ENCODE assay signal across 11 cellular contexts in genomic region chr1:8598783-8599182, GRCh38.
DNase-seq lines count a peak whose midpoint lies in the region; ATAC-seq and TF ChIP-seq lines count a peak whose summit lies in the region.
"Had no signal": no experiment of that assay in that cellular context is flagged by ENCODE, and none has a peak within 500 bp of the region (broad histone marks: within the 10 kb centered on the region; RNA-seq: fewer than 3 reads in every experiment).

No MANE protein-coding gene starts in this region.

- no peaks in the 10 kb centered on the region for H3K27me3 ChIP-seq in Panc1 (ENCODE audit: control insufficient read depth, insufficient read depth, low read length)
- H3K27me3 ChIP-seq: SJSA1 had no signal

- H3K4me3 Mint-ChIP-seq in endothelial cell (ENCODE audit: unreplicated experiment) = no peak overlapping the region
- H3K4me3 Mint-ChIP-seq in stimulated activated effector memory CD8-positive, alpha-beta T cell treated with anti-CD3 and anti-CD28 coated beads, Interleukin-12 subunit alpha, Interleukin-12 subunit beta, amount 100 ng/mL, for 72 hours = no peak overlapping the region
- H3K4me3 Mint-ChIP-seq: dendritic cell treated with granulocyte-macrophage colony-stimulating factor and Interleukin-4, amounts not matched to agents 40 ng/mL and 50 ng/mL, for 4 days had no signal

- H3K27ac Mint-ChIP-seq in endothelial cell (ENCODE audit: unreplicated experiment) = peak overlapping the region; percentile 85
- peak overlapping the region; percentile 5 for H3K27ac Mint-ChIP-seq in stimulated activated effector memory CD8-positive, alpha-beta T cell treated with anti-CD3 and anti-CD28 coated beads, Interleukin-12 subunit alpha, Interleukin-12 subunit beta, amount 100 ng/mL, for 72 hours
- H3K27ac Mint-ChIP-seq: dendritic cell treated with granulocyte-macrophage colony-stimulating factor and Interleukin-4, amounts not matched to agents 40 ng/mL and 50 ng/mL, for 4 days had no signal

- H3K4me1 ChIP-seq in Panc1 (ENCODE audit: control insufficient read depth, insufficient read depth, low read length) = peaks cover 9% of the 10 kb centered on the region

- H3K4me3 ChIP-seq in Panc1 (ENCODE audit: low read depth in 2 of 2, low read length in 2 of 2) = no peak overlapping the region
- H3K4me3 ChIP-seq: SJSA1 had no signal

- H3K27ac ChIP-seq in Panc1 (ENCODE audit: low read length) = no peak overlapping the region; the same call in 1 of the 2 replicates
- H3K27ac ChIP-seq: SJSA1 had no signal

- POLR2A ChIA-PET in Panc1 (lab: Charles Lee) = no interaction called here

- no peaks in the 10 kb centered on the region for H3K9me3 Mint-ChIP-seq in endothelial cell (ENCODE audit: unreplicated experiment)
- H3K9me3 Mint-ChIP-seq in stimulated activated effector memory CD8-positive, alpha-beta T cell treated with anti-CD3 and anti-CD28 coated beads, Interleukin-12 subunit alpha, Interleukin-12 subunit beta, amount 100 ng/mL, for 72 hours = no peaks in the 10 kb centered on the region
- H3K9me3 Mint-ChIP-seq: dendritic cell treated with granulocyte-macrophage colony-stimulating factor and Interleukin-4, amounts not matched to agents 40 ng/mL and 50 ng/mL, for 4 days had no signal

- H3K27me3 Mint-ChIP-seq in endothelial cell (ENCODE audit: unreplicated experiment) = peaks cover 5% of the 10 kb centered on the region
- H3K27me3 Mint-ChIP-seq: dendritic cell treated with granulocyte-macrophage colony-stimulating factor and Interleukin-4, amounts not matched to agents 40 ng/mL and 50 ng/mL, for 4 days had no signal

- H3K9me3 ChIP-seq in Panc1 (ENCODE audit: control insufficient read depth, insufficient read depth, low read depth, low read length) = no peaks in the 10 kb centered on the region
- H3K9me3 ChIP-seq: SJSA1 had no signal

- peak; percentile 49 for ATAC-seq in Panc1
- no peak for ATAC-seq in stimulated activated effector memory CD8-positive, alpha-beta T cell treated with anti-CD3 and anti-CD28 coated beads, Interleukin-12 subunit alpha, Interleukin-12 subunit beta, amount 100 ng/mL, for 72 hours
- no peak for ATAC-seq in HG02798 (IDR thresholded peaks at IDR 0.05; ENCODE audit: poor library complexity, unreplicated experiment)
- no peak for ATAC-seq in GM18519 (IDR thresholded peaks at IDR 0.05; ENCODE audit: low FRiP score, unreplicated experiment)
- no peak for ATAC-seq in GM21529 (IDR thresholded peaks at IDR 0.05; ENCODE audit: unreplicated experiment)
- no peak for ATAC-seq in GM19023 (IDR thresholded peaks at IDR 0.05; ENCODE audit: unreplicated experiment)

- no peak for DNase-seq in Panc1 (ENCODE audit: low read depth, low spot score)
- no peak for DNase-seq in endothelial cell (ENCODE audit: low spot score)
- peak; percentile 38 for DNase-seq in medulla oblongata (ENCODE audit: extremely low spot score)
- no peak for DNase-seq in stimulated activated effector memory CD8-positive, alpha-beta T cell treated with anti-CD3 and anti-CD28 coated beads, Interleukin-12 subunit alpha, Interleukin-12 subunit beta, amount 100 ng/mL, for 72 hours (ENCODE audit: low spot score in 2 of 2)
- DNase-seq: stimulated activated CD4-positive, alpha-beta T cell treated with anti-CD3 and anti-CD28 coated beads, Interleukin-2, amount 100 ng/mL, for 24 hours had no signal

- 0 out of 2 replicates have a peak, but pooled peaks cover 2% of the 10 kb centered on the region for H3K36me3 ChIP-seq in Panc1 (ENCODE audit: control insufficient read depth, insufficient read depth, low read length)
- H3K36me3 ChIP-seq: SJSA1 had no signal

- peaks cover 15% of the 10 kb centered on the region for H3K36me3 Mint-ChIP-seq in endothelial cell (ENCODE audit: low read depth, unreplicated experiment)
- H3K36me3 Mint-ChIP-seq in stimulated activated effector memory CD8-positive, alpha-beta T cell treated with anti-CD3 and anti-CD28 coated beads, Interleukin-12 subunit alpha, Interleukin-12 subunit beta, amount 100 ng/mL, for 72 hours = peaks cover 4% of the 10 kb centered on the region

- BruUV-seq in Panc1 (replicated peaks; lab: Mats Ljungman, UMichigan) = no TSS peak

- CTCF ChIA-PET in Panc1 (lab: Charles Lee) = no interaction called here

- TF ChIP-seq CTCF in Panc1 (IDR thresholded peaks at IDR 0.05) = no peak
- no peak for TF ChIP-seq CTCF in endothelial cell (IDR thresholded peaks at IDR 0.05; ENCODE audit: unreplicated experiment)

- in situ Hi-C loops in Panc1 (cut with HindIII; ENCODE audit: low pct_unique_long_range_greater_than_20kb, low sequenced_read_pairs) = no loop called here

- H3K4me1 Mint-ChIP-seq in endothelial cell (ENCODE audit: unreplicated experiment) = peaks cover 28% of the 10 kb centered on the region
- H3K4me1 Mint-ChIP-seq in stimulated activated effector memory CD8-positive, alpha-beta T cell treated with anti-CD3 and anti-CD28 coated beads, Interleukin-12 subunit alpha, Interleukin-12 subunit beta, amount 100 ng/mL, for 72 hours = peaks cover 24% of the 10 kb centered on the region

- intact Hi-C loops in Panc1 (cut with micrococcal nuclease; ENCODE audit: unreplicated experiment) = no loop called here
